In genomic region chr2:237878321-237879057, GRCh38 we compare ENCODE assay signal across 1 cellular context.
TF ChIP-seq lines count a peak whose summit lies in the region.

No MANE protein-coding gene starts in this region.

TF ChIP-seq in HepG2, 621 proteins besides CTCF, POLR2A, EP300 and RAD21 (continued from another document):
- TF ChIP-seq FOXO4 (CRISPR knock-in tag; conservative IDR thresholded peaks at IDR 0.05): no peak
- no peak for TF ChIP-seq ZNF709 (CRISPR knock-in tag; IDR thresholded peaks at IDR 0.05)
- TF ChIP-seq PHF20 (CRISPR knock-in tag; IDR thresholded peaks at IDR 0.05): no peak
- no peak for TF ChIP-seq PCBP2 (optimal IDR thresholded peaks at IDR 0.05; ENCODE audit: low read depth, low read length, poor library complexity, severe bottlenecking)
- peak; percentile 52; the same call in 1 of the 2 replicates for TF ChIP-seq MAX (IDR thresholded peaks at IDR 0.05)
- TF ChIP-seq ZNF124 (CRISPR knock-in tag; IDR thresholded peaks at IDR 0.05): no peak
- TF ChIP-seq ZNF687 (CRISPR knock-in tag; IDR thresholded peaks at IDR 0.05): peak; percentile 36
- no peak for TF ChIP-seq ZNF83 (CRISPR knock-in tag; IDR thresholded peaks at IDR 0.05; ENCODE audit: borderline replicate concordance)
- TF ChIP-seq ZNF768 (CRISPR knock-in tag; IDR thresholded peaks at IDR 0.05): no peak
- no peak for TF ChIP-seq FOXM1 (CRISPR knock-in tag; IDR thresholded peaks at IDR 0.05)
- no peak for TF ChIP-seq HMGXB4 (CRISPR knock-in tag; IDR thresholded peaks at IDR 0.05; ENCODE audit: borderline replicate concordance in 1 of 2, low read depth in 1 of 2)
- no peak for TF ChIP-seq ZNF138 (CRISPR knock-in tag; IDR thresholded peaks at IDR 0.05; ENCODE audit: low read depth)
- no peak for TF ChIP-seq RFX3 (CRISPR knock-in tag; IDR thresholded peaks at IDR 0.05)
- TF ChIP-seq HMG20A (CRISPR knock-in tag; IDR thresholded peaks at IDR 0.05; ENCODE audit: borderline replicate concordance): no peak
